1 cellular context compared by ENCODE assay signal in the genomic region with DNA sequence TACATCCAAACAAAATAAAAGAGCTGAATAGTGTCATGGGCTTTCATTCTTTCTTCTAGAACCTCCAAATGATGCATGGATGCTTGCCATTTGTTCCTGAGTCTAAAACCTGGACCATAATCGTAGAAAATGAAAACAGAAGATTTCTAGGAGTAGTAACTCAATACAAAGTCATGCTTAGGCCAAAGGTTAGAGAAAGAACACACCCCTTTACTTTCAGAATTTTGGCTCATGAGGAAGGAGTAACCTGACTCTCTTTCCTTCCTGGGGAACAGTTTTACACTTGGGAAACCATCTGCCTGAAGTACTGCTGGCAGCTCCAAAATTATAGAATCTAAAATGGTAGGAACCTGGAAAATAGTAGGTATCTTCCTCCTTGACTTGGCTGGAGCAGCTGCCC.
TF ChIP-seq lines count a peak whose summit lies in the region.

No MANE protein-coding gene starts in this region.

TF ChIP-seq in H1, 55 proteins besides CTCF, POLR2A, EP300 and RAD21 (continued from another document):
- no peak for TF ChIP-seq RXRA (IDR thresholded peaks at IDR 0.05; ENCODE audit: insufficient read depth, low read depth, low read length)
- TF ChIP-seq SIX5 (IDR thresholded peaks at IDR 0.05; ENCODE audit: low read depth, low read length): no peak
- TF ChIP-seq TEAD4 (IDR thresholded peaks at IDR 0.05; ENCODE audit: low read depth, low read length): no peak
- TF ChIP-seq, protein P1, sequence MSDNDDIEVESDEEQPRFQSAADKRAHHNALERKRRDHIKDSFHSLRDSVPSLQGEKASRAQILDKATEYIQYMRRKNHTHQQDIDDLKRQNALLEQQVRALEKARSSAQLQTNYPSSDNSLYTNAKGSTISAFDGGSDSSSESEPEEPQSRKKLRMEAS (IDR thresholded peaks at IDR 0.05): no peak
- no peak for TF ChIP-seq CHD2 (IDR thresholded peaks at IDR 0.05; ENCODE audit: low read length)
- no peak for TF ChIP-seq ASH2L (IDR thresholded peaks at IDR 0.05; ENCODE audit: low read length)
- no peak for TF ChIP-seq SIN3A (conservative IDR thresholded peaks at IDR 0.05 in 1 of 2, IDR thresholded peaks at IDR 0.05 in 1 of 2; ENCODE audit: low read depth in 1 of 2, low read length in 2 of 2)
- TF ChIP-seq ZNF274 (IDR thresholded peaks at IDR 0.05; ENCODE audit: borderline replicate concordance, extremely low read depth, low read length): no peak
- TF ChIP-seq EZH2 (IDR thresholded peaks at IDR 0.05; ENCODE audit: low read depth, low read length, severe bottlenecking): no peak
